29 cellular contexts compared by ENCODE assay signal in genomic region chr4:92872604-92873003, GRCh38.
"Had no signal": no experiment of that assay in that cellular context is flagged by ENCODE, and none has a peak within 500 bp of the region (broad histone marks: within the 10 kb centered on the region; RNA-seq: fewer than 3 reads in every experiment).

No MANE protein-coding gene starts in this region.

- H3K27ac Mint-ChIP-seq: activated CD4-positive, alpha-beta T cell treated with anti-CD3 and anti-CD28 coated beads, Interleukin-2, amount 10 ng/mL, durations not matched to agents 24 days and 14 days; activated CD8-positive, alpha-beta T cell treated with anti-CD3 and anti-CD28 coated beads for 36 hours; activated naive CD8-positive, alpha-beta T cell treated with anti-CD3 and anti-CD28 coated beads for 36 hours; activated T-cell treated with anti-CD3 and anti-CD28 coated beads, Interleukin-2, amount 50 U/mL, for 72 hours; activated T-helper 17 cell treated with anti-CD3 and anti-CD28 coated beads, Interleukin-2, amount 50 U/mL, for 72 hours; T-helper 2 cell treated with Interferon-gamma antibody and Interleukin-4, amounts not matched to agents 5 μg/mL and 100 μg/mL, for 36 hours had no signal

- DNase-seq: activated CD4-positive, alpha-beta T cell treated with anti-CD3 and anti-CD28 coated beads, Interleukin-2, amount 10 ng/mL, durations not matched to agents 24 days and 14 days; activated CD4-positive, alpha-beta T cell treated with anti-CD3 and anti-CD28 coated beads, Interleukin-2, amount 50 U/mL, for 4 hours; activated CD8-positive, alpha-beta T cell treated with anti-CD3 and anti-CD28 coated beads for 36 hours; activated effector memory CD4-positive, alpha-beta T cell treated with anti-CD3 and anti-CD28 coated beads, Interleukin-2, amount 50 U/mL, for 16 hours; activated naive CD4-positive, alpha-beta T cell; activated naive CD4-positive, alpha-beta T cell treated with anti-CD3 and anti-CD28 coated beads, Interleukin-2, amount 50 U/mL, for 16 hours; activated naive CD8-positive, alpha-beta T cell treated with anti-CD3 and anti-CD28 coated beads for 36 hours; activated T-cell treated with anti-CD3 and anti-CD28 coated beads, Interleukin-2, amount 50 U/mL, for 1 hour; activated T-cell treated with anti-CD3 and anti-CD28 coated beads, Interleukin-2, amount 50 U/mL, for 72 hours; amniotic stem cell; aorta; brain microvascular endothelial cell; Kasumi-1; KG1; MM.1S; NCI-H1092 treated with DMSO at 0.1 percent for 48 hours; NCI-H1417; NCI-H146; NCI-H187; NCI-H2029 treated with DMSO at 0.1 percent for 48 hours; NCI-H2107; NCI-H2171; NCI-H524; PC-9; SHP77; SJCRH30 had no signal

- H3K4me3 ChIP-seq: PC-9, SJCRH30, SK-N-MC had no signal

- H3K27me3 ChIP-seq: brain microvascular endothelial cell had no signal

- H3K4me1 ChIP-seq: SJCRH30 had no signal

- H3K4me2 ChIP-seq: PC-9 had no signal

- H2AFZ ChIP-seq: PC-9 had no signal

- H3K27me3 Mint-ChIP-seq: activated CD4-positive, alpha-beta T cell treated with anti-CD3 and anti-CD28 coated beads, Interleukin-2, amount 10 ng/mL, durations not matched to agents 24 days and 14 days; activated CD8-positive, alpha-beta T cell treated with anti-CD3 and anti-CD28 coated beads for 36 hours; activated naive CD8-positive, alpha-beta T cell treated with anti-CD3 and anti-CD28 coated beads for 36 hours; activated T-helper 17 cell treated with anti-CD3 and anti-CD28 coated beads, Interleukin-2, amount 50 U/mL, for 72 hours had no signal

- H3K9me3 Mint-ChIP-seq: activated CD4-positive, alpha-beta T cell treated with anti-CD3 and anti-CD28 coated beads, Interleukin-2, amount 10 ng/mL, durations not matched to agents 24 days and 14 days had no signal

- H3K36me3 Mint-ChIP-seq: activated naive CD8-positive, alpha-beta T cell treated with anti-CD3 and anti-CD28 coated beads for 36 hours had no signal

- H3K27ac ChIP-seq: brain microvascular endothelial cell, PC-9, SJCRH30, SK-N-MC had no signal

- H3K4me1 Mint-ChIP-seq: activated CD4-positive, alpha-beta T cell treated with anti-CD3 and anti-CD28 coated beads, Interleukin-2, amount 10 ng/mL, durations not matched to agents 24 days and 14 days; activated naive CD8-positive, alpha-beta T cell treated with anti-CD3 and anti-CD28 coated beads for 36 hours; activated T-helper 17 cell treated with anti-CD3 and anti-CD28 coated beads, Interleukin-2, amount 50 U/mL, for 72 hours had no signal

- H3K9me3 ChIP-seq: SJCRH30 had no signal

- ATAC-seq: activated CD8-positive, alpha-beta T cell treated with anti-CD3 and anti-CD28 coated beads for 36 hours; activated T-cell treated with anti-CD3 and anti-CD28 coated beads, Interleukin-2, amount 50 U/mL, for 72 hours; activated T-helper 17 cell treated with anti-CD3 and anti-CD28 coated beads, Interleukin-2, amount 50 U/mL, for 72 hours had no signal

- H3K36me3 ChIP-seq: brain microvascular endothelial cell, SJCRH30 had no signal

- H3K4me3 Mint-ChIP-seq: activated CD4-positive, alpha-beta T cell treated with anti-CD3 and anti-CD28 coated beads, Interleukin-2, amount 10 ng/mL, durations not matched to agents 24 days and 14 days; activated CD8-positive, alpha-beta T cell treated with anti-CD3 and anti-CD28 coated beads for 36 hours; activated naive CD8-positive, alpha-beta T cell treated with anti-CD3 and anti-CD28 coated beads for 36 hours; activated T-cell treated with anti-CD3 and anti-CD28 coated beads, Interleukin-2, amount 50 U/mL, for 72 hours; activated T-helper 17 cell treated with anti-CD3 and anti-CD28 coated beads, Interleukin-2, amount 50 U/mL, for 72 hours; T-helper 2 cell treated with Interferon-gamma antibody and Interleukin-4, amounts not matched to agents 5 μg/mL and 100 μg/mL, for 36 hours had no signal
